13 cellular contexts compared by ENCODE assay signal in genomic region chr4:1883583-1883982, GRCh38.
"Had no signal": no experiment of that assay in that cellular context is flagged by ENCODE, and none has a peak within 500 bp of the region (broad histone marks: within the 10 kb centered on the region; RNA-seq: fewer than 3 reads in every experiment).

No MANE protein-coding gene starts in this region.

- ATAC-seq: activated CD4-positive, alpha-beta T cell treated with anti-CD3 and anti-CD28 coated beads for 36 hours; activated T-helper 17 cell treated with anti-CD3 and anti-CD28 coated beads, Interleukin-2, amount 50 U/mL, for 72 hours; natural killer cell; stimulated activated naive CD8-positive, alpha-beta T cell treated with anti-CD3 and anti-CD28 coated beads, Interleukin-15, amount 100 ng/mL, for 72 hours had no signal

- H3K4me3 Mint-ChIP-seq: activated CD4-positive, alpha-beta T cell treated with anti-CD3 and anti-CD28 coated beads for 36 hours; activated naive CD8-positive, alpha-beta T cell; activated T-helper 17 cell treated with anti-CD3 and anti-CD28 coated beads, Interleukin-2, amount 50 U/mL, for 72 hours; natural killer cell; stimulated activated naive CD8-positive, alpha-beta T cell treated with anti-CD3 and anti-CD28 coated beads, Interleukin-15, amount 100 ng/mL, for 72 hours had no signal

- DNase-seq: activated CD4-positive, alpha-beta T cell treated with anti-CD3 and anti-CD28 coated beads for 36 hours; anterior cingulate cortex; foreskin fibroblast; left cardiac atrium; mammary epithelial cell; natural killer cell; stimulated activated CD4-positive, alpha-beta T cell treated with anti-CD3 and anti-CD28 coated beads, Interleukin-4, amount 100 ng/mL, for 24 hours; stimulated activated naive CD8-positive, alpha-beta T cell treated with anti-CD3 and anti-CD28 coated beads, Interleukin-15, amount 100 ng/mL, for 72 hours; T1000; testis; uterus had no signal

- H3K9me3 Mint-ChIP-seq: activated T-helper 17 cell treated with anti-CD3 and anti-CD28 coated beads, Interleukin-2, amount 50 U/mL, for 72 hours; natural killer cell; stimulated activated naive CD8-positive, alpha-beta T cell treated with anti-CD3 and anti-CD28 coated beads, Interleukin-15, amount 100 ng/mL, for 72 hours had no signal

- H3K27me3 Mint-ChIP-seq: activated CD4-positive, alpha-beta T cell treated with anti-CD3 and anti-CD28 coated beads for 36 hours; activated naive CD8-positive, alpha-beta T cell; activated T-helper 17 cell treated with anti-CD3 and anti-CD28 coated beads, Interleukin-2, amount 50 U/mL, for 72 hours; stimulated activated naive CD8-positive, alpha-beta T cell treated with anti-CD3 and anti-CD28 coated beads, Interleukin-15, amount 100 ng/mL, for 72 hours had no signal

- H3K36me3 Mint-ChIP-seq: natural killer cell had no signal

- H3K27ac Mint-ChIP-seq: activated CD4-positive, alpha-beta T cell treated with anti-CD3 and anti-CD28 coated beads for 36 hours; activated naive CD8-positive, alpha-beta T cell; activated T-helper 17 cell treated with anti-CD3 and anti-CD28 coated beads, Interleukin-2, amount 50 U/mL, for 72 hours; natural killer cell; stimulated activated naive CD8-positive, alpha-beta T cell treated with anti-CD3 and anti-CD28 coated beads, Interleukin-15, amount 100 ng/mL, for 72 hours had no signal
